Comparison of ENCODE assay signal across 1 cellular context in the genomic region with DNA sequence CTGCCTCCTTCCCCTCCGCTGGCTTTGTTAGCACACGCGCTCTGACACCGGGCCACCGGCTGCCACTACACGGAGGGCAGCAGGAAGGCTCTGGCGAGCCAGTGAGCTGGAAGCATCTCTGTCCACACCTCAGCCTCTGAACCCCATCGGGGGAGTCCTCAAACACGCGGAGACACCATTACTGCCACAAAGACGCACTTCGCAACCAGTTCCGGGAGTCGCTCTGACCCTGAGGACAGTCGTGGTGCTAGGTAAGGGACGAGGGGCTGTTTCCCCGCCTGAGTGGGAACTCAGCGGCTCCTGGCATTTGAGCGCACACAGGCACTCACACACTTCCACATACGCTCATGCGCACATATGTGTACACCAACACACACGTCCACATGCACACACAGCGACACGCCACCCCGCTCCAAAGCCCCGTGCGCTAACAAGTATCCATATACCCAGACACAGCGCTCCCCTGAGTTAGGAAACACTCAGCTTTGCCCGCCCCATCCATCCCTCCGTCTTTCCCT.
TF ChIP-seq lines count a peak whose summit lies in the region.

No MANE protein-coding gene starts in this region.

TF ChIP-seq in GM23338, 12 proteins besides CTCF, POLR2A, EP300 and RAD21 (continued from another document):
- TF ChIP-seq ZNF462 (CRISPR knock-in tag; IDR thresholded peaks at IDR 0.05) (no peak), EZH2 (IDR thresholded peaks at IDR 0.05; ENCODE audit: low read depth, unreplicated experiment) (no peak), EZH2phosphoT487 (IDR thresholded peaks at IDR 0.05; ENCODE audit: unreplicated experiment) (no peak), REST (IDR thresholded peaks at IDR 0.05; ENCODE audit: unreplicated experiment) (no peak), ZNF331 (CRISPR knock-in tag; IDR thresholded peaks at IDR 0.05; ENCODE audit: low read depth) (no peak), CREB1 (CRISPR knock-in tag; IDR thresholded peaks at IDR 0.05; ENCODE audit: low read depth) (no peak)
